Comparison of ENCODE assay signal across 8 cellular contexts in genomic region chr1:958823-959729, GRCh38. TPM values are rescaled to one million over a fixed set of nuclear protein-coding genes. Genes with fewer than 3 reads are reported as not detected.
DNase-seq lines count a peak whose midpoint lies in the region; ATAC-seq, FAIRE-seq and TF ChIP-seq lines count a peak whose summit lies in the region.

NOC2L (minus strand) TSS chr1:959256; CDS start chr1:959240, 16 bp downstream.

- peak within 1 kb of the TSS; percentile 80 for H3K27ac Mint-ChIP-seq in central memory CD8-positive, alpha-beta T cell (ENCODE audit: low read depth)

- FAIRE-seq in kidney (lab: Jason Lieb, UNC) = no peak

- peaks cover 3 to 8% of the 10 kb centered on the region in 2 donors for H3K4me1 ChIP-seq in kidney (ENCODE audit: control insufficient read depth in 1 of 2, insufficient read depth in 1 of 2, low read depth in 1 of 2, low read length in 2 of 2)

- no peaks in the 10 kb centered on the region for H3K9me3 Mint-ChIP-seq in central memory CD8-positive, alpha-beta T cell

- H3K4me1 Mint-ChIP-seq in central memory CD8-positive, alpha-beta T cell = peaks cover 27% of the 10 kb centered on the region

- H3K4me3 Mint-ChIP-seq in central memory CD8-positive, alpha-beta T cell = peak within 1 kb of the TSS; percentile 88

- peak within 1 kb of the TSS; percentile 85 for H3K9ac ChIP-seq in kidney (ENCODE audit: low read length in 2 of 2)

- ATAC-seq in HG03103 (IDR thresholded peaks at IDR 0.05; ENCODE audit: low read depth, unreplicated experiment) = peak; percentile 69
- ATAC-seq in activated CD4-positive, CD25-positive, alpha-beta regulatory T cell treated with anti-CD3 and anti-CD28 coated beads, Interleukin-2, amount 50 U/mL, for 24 hours = peak; percentile 89 to 90
- ATAC-seq in central memory CD8-positive, alpha-beta T cell (replicated peaks; ENCODE audit: extremely low read depth, poor library complexity, severe bottlenecking) = peak; percentile 87

- intact Hi-C loops in kidney (cut with DNase I) = no loop called here

- peak; percentile 3 for TF ChIP-seq CTCF in kidney (IDR thresholded peaks at IDR 0.05; ENCODE audit: borderline replicate concordance, extremely low read depth, insufficient read depth)

- peak; percentile 80 for TF ChIP-seq POLR2A in GM18526 (IDR thresholded peaks at IDR 0.05; ENCODE audit: extremely low read depth, insufficient read length)

- H3K27me3 Mint-ChIP-seq in central memory CD8-positive, alpha-beta T cell = no peaks in the 10 kb centered on the region

- peaks cover 30% of the 10 kb centered on the region for H3K36me3 Mint-ChIP-seq in central memory CD8-positive, alpha-beta T cell (ENCODE audit: insufficient read depth)

- H3K9me3 ChIP-seq in kidney (ENCODE audit: control insufficient read depth in 1 of 2, low read length in 2 of 2) = no peaks in the 10 kb centered on the region

- peak within 1 kb of the TSS; percentile 78 to 96 for H3K4me3 ChIP-seq in kidney (ENCODE audit: low read length in 2 of 2)

- DNase-seq in A172 (ENCODE audit: low spot score) (peak; percentile 47), NCI-H446 (lab: John Stamatoyannopoulos, UW) (peak; percentile 85 to 93), kidney (peak; percentile 98)
- DNase-seq in central memory CD8-positive, alpha-beta T cell (ENCODE audit: low spot score in 2 of 2) = peak; percentile 87 to 91
- DNase-seq in stimulated activated CD4-positive, alpha-beta T cell treated with anti-CD3 and anti-CD28 coated beads, Interleukin-15, amount 100 ng/mL, for 48 hours (ENCODE audit: low read depth in 2 of 2) = peak; percentile 90 to 95

- H3K27ac ChIP-seq in kidney (ENCODE audit: low read depth in 2 of 2, low read length in 2 of 2) = no peak within 1 kb of the TSS

- peaks cover 3 to 11% of the 10 kb centered on the region in 2 donors for H3K36me3 ChIP-seq in kidney (ENCODE audit: control insufficient read depth in 1 of 2, insufficient read depth in 2 of 2, low read length in 2 of 2)

RNA-seq across cellular contexts. Expression of gene NOC2L, which starts in this region (rescaled TPM):
- total RNA-seq in A172 (2014; rRNA removed; shearing (Covaris generic)) = 68.7 and 72.8 TPM in 2 replicates
- 65.5 TPM for total RNA-seq in kidney
- 42.4 TPM for polyA plus RNA-seq in kidney (ENCODE audit: insufficient read depth, low read depth, low replicate concordance)

Comparison
In these comparisons a context has a peak if more than half of its experiments do, and no peak if none do; other contexts are left out.
1. DNase-seq: peak in every context shown above with its lines; median percentile 98 in kidney; 92 in stimulated activated CD4-positive, alpha-beta T cell treated with anti-CD3 and anti-CD28 coated beads, Interleukin-15, amount 100 ng/mL, for 48 hours; 89 in NCI-H446; 89 in central memory CD8-positive, alpha-beta T cell; 47 in A172.